8 cellular contexts compared by ENCODE assay signal in genomic region chr22:37817705-37818311, GRCh38. TPM values are rescaled to one million over a fixed set of nuclear protein-coding genes. Genes with fewer than 3 reads are reported as not detected.
DNase-seq lines count a peak whose midpoint lies in the region; ATAC-seq and TF ChIP-seq lines count a peak whose summit lies in the region.

No MANE protein-coding gene starts in this region.

- H2AFZ ChIP-seq in neural cell (ENCODE audit: low read depth, low read length) = no peak overlapping the region

- peak overlapping the region; percentile 55 for H3K9ac ChIP-seq in neural cell (ENCODE audit: low read length)

- peaks cover 22% of the 10 kb centered on the region for H3K27me3 Mint-ChIP-seq in activated T-helper 2 cell treated with anti-CD3 and anti-CD28 coated beads, Interferon-gamma antibody, Interleukin-2, Interleukin-4, amounts not matched to agents 10 μg/mL and 5 μg/mL and 100 μg/mL, durations not matched to agents 14 hours and 24 hours and 36 hours (ENCODE audit: low read depth)

- peaks cover 11% of the 10 kb centered on the region for H3K4me1 Mint-ChIP-seq in activated T-helper 2 cell treated with anti-CD3 and anti-CD28 coated beads, Interferon-gamma antibody, Interleukin-2, Interleukin-4, amounts not matched to agents 10 μg/mL and 5 μg/mL and 100 μg/mL, durations not matched to agents 14 hours and 24 hours and 36 hours (ENCODE audit: low read depth)

- TF ChIP-seq RAD21 in neural cell (conservative IDR thresholded peaks at IDR 0.05) = peak; percentile 93

- peak; percentile 91 for TF ChIP-seq CTCF in fibroblast of villous mesenchyme (IDR thresholded peaks at IDR 0.05; ENCODE audit: insufficient read depth, low read depth, low read length)
- TF ChIP-seq CTCF in neural cell (IDR thresholded peaks at IDR 0.05; ENCODE audit: poor library complexity, severe bottlenecking) = peak; percentile 98

- no peak overlapping the region for H3K4me2 ChIP-seq in neural cell (ENCODE audit: low read length)

- no peaks in the 10 kb centered on the region for H3K9me3 Mint-ChIP-seq in activated T-helper 2 cell treated with anti-CD3 and anti-CD28 coated beads, Interferon-gamma antibody, Interleukin-2, Interleukin-4, amounts not matched to agents 10 μg/mL and 5 μg/mL and 100 μg/mL, durations not matched to agents 14 hours and 24 hours and 36 hours

- no peaks in the 10 kb centered on the region for H3K36me3 ChIP-seq in neural cell (ENCODE audit: insufficient read depth, low read length)

- intact Hi-C loops in activated T-helper 2 cell treated with anti-CD3 and anti-CD28 coated beads, Interferon-gamma antibody, Interleukin-2, Interleukin-4, amounts not matched to agents 10 μg/mL and 5 μg/mL and 100 μg/mL, durations not matched to agents 14 hours and 24 hours and 36 hours (cut with micrococcal nuclease) = loop anchor here (1.0 to 2.0 kb wide), 2 partner anchors 27 to 45 kb away; partner anchors contain the start of gene ANKRD54

- peaks cover 16% of the 10 kb centered on the region for H3K36me3 Mint-ChIP-seq in activated T-helper 2 cell treated with anti-CD3 and anti-CD28 coated beads, Interferon-gamma antibody, Interleukin-2, Interleukin-4, amounts not matched to agents 10 μg/mL and 5 μg/mL and 100 μg/mL, durations not matched to agents 14 hours and 24 hours and 36 hours (ENCODE audit: low read depth)

- no peak for ATAC-seq in GM19397 (IDR thresholded peaks at IDR 0.05; ENCODE audit: unreplicated experiment)

- no peak overlapping the region for H3K4me3 Mint-ChIP-seq in activated T-helper 2 cell treated with anti-CD3 and anti-CD28 coated beads, Interferon-gamma antibody, Interleukin-2, Interleukin-4, amounts not matched to agents 10 μg/mL and 5 μg/mL and 100 μg/mL, durations not matched to agents 14 hours and 24 hours and 36 hours (ENCODE audit: low read depth)

- no peaks in the 10 kb centered on the region for H3F3A ChIP-seq in neural cell (ENCODE audit: insufficient read depth, low read length, poor library complexity, severe bottlenecking)

- H3K27ac ChIP-seq in neural cell (ENCODE audit: low read length) = no peak overlapping the region

- H3K27me3 ChIP-seq in neural cell (ENCODE audit: insufficient read depth, low read depth, low read length) = peaks cover 34% of the 10 kb centered on the region

- no peaks in the 10 kb centered on the region for H3K9me3 ChIP-seq in neural cell (ENCODE audit: low read length)

- H4K20me1 ChIP-seq in neural cell (ENCODE audit: insufficient read depth) = no peaks in the 10 kb centered on the region

- H3K27ac Mint-ChIP-seq in activated T-helper 2 cell treated with anti-CD3 and anti-CD28 coated beads, Interferon-gamma antibody, Interleukin-2, Interleukin-4, amounts not matched to agents 10 μg/mL and 5 μg/mL and 100 μg/mL, durations not matched to agents 14 hours and 24 hours and 36 hours = no peak overlapping the region

- H3K9me2 ChIP-seq in neural cell (ENCODE audit: insufficient read depth, low read length) = no peaks in the 10 kb centered on the region

- no peaks in the 10 kb centered on the region for H3K79me2 ChIP-seq in neural cell (replicated peaks; ENCODE audit: insufficient read depth, low read length)

- no peak for TF ChIP-seq EP300 in neural cell (conservative IDR thresholded peaks at IDR 0.05; ENCODE audit: poor library complexity, severe bottlenecking)

- H3K4me3 ChIP-seq in fibroblast of villous mesenchyme (ENCODE audit: low read depth, low read length) (peak overlapping the region; percentile 48), neural cell (ENCODE audit: low read length) (peak overlapping the region; percentile 62)

- peak; percentile 79 for DNase-seq in EH (ENCODE audit: low read depth)
- peak; percentile 92 for DNase-seq in HuH-7.5 (ENCODE audit: low spot score)
- DNase-seq in RPMI7951 (ENCODE audit: low read depth) = peak; percentile 70
- peak; percentile 73 for DNase-seq in activated T-helper 2 cell treated with anti-CD3 and anti-CD28 coated beads, Interferon-gamma antibody, Interleukin-2, Interleukin-4, amounts not matched to agents 10 μg/mL and 5 μg/mL and 100 μg/mL, durations not matched to agents 14 hours and 24 hours and 36 hours (ENCODE audit: low spot score)
- DNase-seq in fibroblast of villous mesenchyme (ENCODE audit: low read depth) = peak; percentile 78
- peak; percentile 46 to 80 (median 71) for DNase-seq in stimulated activated naive CD4-positive, alpha-beta T cell (lab: John Stamatoyannopoulos, UW)

TF ChIP-seq in neural cell, 6 proteins besides CTCF, POLR2A, EP300 and RAD21:
- peak; percentile 18 for TF ChIP-seq MXI1 (conservative IDR thresholded peaks at IDR 0.05; ENCODE audit: poor library complexity, severe bottlenecking)
- peak; percentile 91 for TF ChIP-seq SMC3 (conservative IDR thresholded peaks at IDR 0.05; ENCODE audit: poor library complexity)
- TF ChIP-seq POLR2AphosphoS5 (IDR thresholded peaks at IDR 0.05) = no peak
- no peak for TF ChIP-seq REST (IDR thresholded peaks at IDR 0.05; ENCODE audit: borderline replicate concordance)
- no peak for TF ChIP-seq TAF1 (IDR thresholded peaks at IDR 0.05; ENCODE audit: low read depth)
- TF ChIP-seq EZH2 (IDR thresholded peaks at IDR 0.05; ENCODE audit: borderline replicate concordance, insufficient read depth, low read length, poor library complexity, severe bottlenecking) = no peak

RNA-seq across cellular contexts. Expression of gene GALR3, which starts 5.4 kb away (rescaled TPM):
- not detected in 2 replicates for total RNA-seq in RPMI7951 (2014; rRNA removed; shearing (Covaris generic))
- 0.28 and 0.32 TPM in 2 replicates for total RNA-seq in activated T-helper 2 cell treated with anti-CD3 and anti-CD28 coated beads, Interferon-gamma antibody, Interleukin-2, Interleukin-4, amounts not matched to agents 10 μg/mL and 5 μg/mL and 100 μg/mL, durations not matched to agents 14 hours and 24 hours and 36 hours
- total RNA-seq in fibroblast of villous mesenchyme = under 0.01 TPM in 1 of 2 replicates, not detected in the other
- 0.73 TPM in 1 of 2 replicates, not detected in the other for polyA plus RNA-seq in neural cell
- not detected in 2 replicates for polyA minus RNA-seq in neural cell

RNA-seq across cellular contexts. Expression of gene GCAT, which starts 10.1 kb away (rescaled TPM):
- 15.1 and 24.4 TPM in 2 replicates for total RNA-seq in RPMI7951 (2014; rRNA removed; shearing (Covaris generic))
- 24.2 and 25.5 TPM in 2 replicates for total RNA-seq in activated T-helper 2 cell treated with anti-CD3 and anti-CD28 coated beads, Interferon-gamma antibody, Interleukin-2, Interleukin-4, amounts not matched to agents 10 μg/mL and 5 μg/mL and 100 μg/mL, durations not matched to agents 14 hours and 24 hours and 36 hours
- total RNA-seq in fibroblast of villous mesenchyme = 20.3 and 31.1 TPM in 2 replicates
- polyA plus RNA-seq in neural cell = 12.2 and 13.0 TPM in 2 replicates
- 11.9 and 12.2 TPM in 2 replicates for polyA minus RNA-seq in neural cell

RNA-seq across cellular contexts. Expression of gene ANKRD54, which starts 26.3 kb away (rescaled TPM):
- 26.0 and 26.8 TPM in 2 replicates for total RNA-seq in RPMI7951 (2014; rRNA removed; shearing (Covaris generic))
- total RNA-seq in activated T-helper 2 cell treated with anti-CD3 and anti-CD28 coated beads, Interferon-gamma antibody, Interleukin-2, Interleukin-4, amounts not matched to agents 10 μg/mL and 5 μg/mL and 100 μg/mL, durations not matched to agents 14 hours and 24 hours and 36 hours = 24.7 and 27.3 TPM in 2 replicates
- 24.8 and 28.5 TPM in 2 replicates for total RNA-seq in fibroblast of villous mesenchyme
- polyA plus RNA-seq in neural cell = 92.4 and 127 TPM in 2 replicates
- polyA minus RNA-seq in neural cell = 51.2 and 59.2 TPM in 2 replicates

RNA-seq across cellular contexts. Expression of gene EIF3L, which starts 31.4 kb away (rescaled TPM):
- 299 and 374 TPM in 2 replicates for total RNA-seq in RPMI7951 (2014; rRNA removed; shearing (Covaris generic))
- 462 and 480 TPM in 2 replicates for total RNA-seq in activated T-helper 2 cell treated with anti-CD3 and anti-CD28 coated beads, Interferon-gamma antibody, Interleukin-2, Interleukin-4, amounts not matched to agents 10 μg/mL and 5 μg/mL and 100 μg/mL, durations not matched to agents 14 hours and 24 hours and 36 hours
- 230 and 285 TPM in 2 replicates for total RNA-seq in fibroblast of villous mesenchyme
- polyA plus RNA-seq in neural cell = 352 and 396 TPM in 2 replicates
- 527 and 529 TPM in 2 replicates for polyA minus RNA-seq in neural cell
